17 cellular contexts compared by ENCODE assay signal in the genomic region with DNA sequence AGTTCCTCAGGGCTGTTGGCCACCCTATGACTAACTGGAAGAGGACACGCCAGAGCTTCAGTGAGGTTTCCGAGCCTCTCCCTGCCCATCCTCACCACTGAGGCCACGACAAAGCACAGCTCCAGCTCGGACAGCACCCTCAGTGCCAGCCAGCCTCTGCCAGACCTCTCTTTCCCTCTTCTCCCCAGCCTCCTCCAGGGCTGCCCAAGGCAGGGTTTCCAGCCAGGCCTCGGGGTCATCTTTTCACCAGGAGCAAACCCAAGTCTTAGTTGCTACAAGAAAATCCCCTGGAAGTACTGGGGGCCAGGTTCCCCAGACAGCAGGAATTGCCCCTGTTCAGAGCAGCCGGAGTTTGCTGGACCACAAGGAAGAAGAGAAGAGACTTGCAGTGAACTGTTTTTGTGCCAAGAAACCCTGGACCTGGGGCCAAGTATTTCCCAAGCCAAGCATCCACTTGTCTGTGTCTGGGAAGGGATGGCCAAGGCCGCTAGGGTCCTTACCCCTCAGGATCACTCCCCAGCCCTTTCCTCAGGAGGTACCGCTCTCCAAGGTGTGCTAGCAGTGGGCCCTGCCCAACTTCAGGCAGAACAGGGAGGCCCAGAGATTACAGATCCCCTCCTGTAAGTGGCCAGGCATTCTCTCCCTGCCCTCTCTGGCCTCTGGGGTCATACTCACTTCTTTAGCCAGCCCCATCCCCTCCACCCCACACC. TPM values are rescaled to one million over a fixed set of nuclear protein-coding genes. Genes with fewer than 3 reads are reported as not detected.
DNase-seq lines count a peak whose midpoint lies in the region; ATAC-seq and TF ChIP-seq lines count a peak whose summit lies in the region.
"Had no signal": no experiment of that assay in that cellular context is flagged by ENCODE, and none has a peak within 500 bp of the region (broad histone marks: within the 10 kb centered on the region; RNA-seq: fewer than 3 reads in every experiment).

No MANE protein-coding gene starts in this region.

- H3K4me3 Mint-ChIP-seq in stimulated activated naive CD8-positive, alpha-beta T cell treated with anti-CD3 and anti-CD28 coated beads, Interleukin-15, amount 100 ng/mL, for 72 hours, result no peak overlapping the region
- H3K4me3 Mint-ChIP-seq: activated CD4-positive, alpha-beta memory T cell treated with anti-CD3 and anti-CD28 coated beads for 36 hours; activated T-helper 1 cell treated with anti-CD3 and anti-CD28 coated beads, Interleukin-12 subunit alpha, Interleukin-12 subunit beta, Interleukin-2, Interleukin-4 antibody, amounts not matched to agents 30 ng/mL and 10 ng/mL and 1 ng/mL, durations not matched to agents 14 hours and 24 hours and 36 hours; effector memory CD8-positive, alpha-beta T cell; H9; natural killer cell treated with Interleukin-12 subunit alpha and Interleukin-12 subunit beta and Interleukin-15 and Interleukin-18, amount 100 ng/mL, for 72 hours; T-helper 17 cell had no signal

- no peak overlapping the region for H3K4me3 ChIP-seq in right lobe of liver
- H3K4me3 ChIP-seq: K562 had no signal

- TF ChIP-seq CTCF in right lobe of liver (IDR thresholded peaks at IDR 0.05), result no peak

- no peaks in the 10 kb centered on the region for H3K27me3 Mint-ChIP-seq in stimulated activated naive CD8-positive, alpha-beta T cell treated with anti-CD3 and anti-CD28 coated beads, Interleukin-15, amount 100 ng/mL, for 72 hours
- H3K27me3 Mint-ChIP-seq: activated CD4-positive, alpha-beta memory T cell treated with anti-CD3 and anti-CD28 coated beads for 36 hours; CD4-positive, alpha-beta memory T cell; effector memory CD8-positive, alpha-beta T cell; natural killer cell treated with Interleukin-12 subunit alpha and Interleukin-12 subunit beta and Interleukin-15 and Interleukin-18, amount 100 ng/mL, for 72 hours; T-helper 17 cell had no signal

- H3K27ac Mint-ChIP-seq in stimulated activated naive CD8-positive, alpha-beta T cell treated with anti-CD3 and anti-CD28 coated beads, Interleukin-15, amount 100 ng/mL, for 72 hours, result peak overlapping the region; percentile 56 to 64
- H3K27ac Mint-ChIP-seq: activated CD4-positive, alpha-beta memory T cell treated with anti-CD3 and anti-CD28 coated beads for 36 hours; activated T-helper 1 cell treated with anti-CD3 and anti-CD28 coated beads, Interleukin-12 subunit alpha, Interleukin-12 subunit beta, Interleukin-2, Interleukin-4 antibody, amounts not matched to agents 30 ng/mL and 10 ng/mL and 1 ng/mL, durations not matched to agents 14 hours and 24 hours and 36 hours; natural killer cell treated with Interleukin-12 subunit alpha and Interleukin-12 subunit beta and Interleukin-15 and Interleukin-18, amount 100 ng/mL, for 72 hours; T-helper 17 cell had no signal

- no peaks in the 10 kb centered on the region for H3K4me1 ChIP-seq in right lobe of liver

- no peaks in the 10 kb centered on the region for H3K9me3 ChIP-seq in right lobe of liver

- peaks cover 0 to 36% (median 10%) of the 10 kb centered on the region in 4 donors for H3K36me3 ChIP-seq in right lobe of liver

- intact Hi-C loops in right lobe of liver (cut with DNase I), result no loop called here

- WGBS in right lobe of liver (ENCODE audit: insufficient coverage, low coverage, low lambda C conversion rate, missing lambda C conversion rate), result 84% methylated on average over 6 of the region's 8 CpGs

- DNase-seq in stimulated activated naive CD8-positive, alpha-beta T cell treated with anti-CD3 and anti-CD28 coated beads, Interleukin-15, amount 100 ng/mL, for 72 hours, result no peak
- no peak for DNase-seq in stimulated activated naive CD8-positive, alpha-beta T cell treated with anti-CD3 and anti-CD28 coated beads, Interleukin-15, Interleukin-2, amounts not matched to agents 100 U/mL and 50 U/mL, for 24 hours
- DNase-seq in right lobe of liver (peak in 2 of 3 donors; percentile 22 to 37), pons (ENCODE audit: low spot score) (no peak), superior temporal gyrus (ENCODE audit: extremely low spot score) (no peak)
- DNase-seq in central memory CD4-positive, alpha-beta T cell, result no peak
- DNase-seq: activated CD4-positive, alpha-beta memory T cell treated with anti-CD3 and anti-CD28 coated beads for 36 hours; CD4-positive, alpha-beta memory T cell; DND-41; effector memory CD8-positive, alpha-beta T cell; H9; mesendoderm; NCI-H524; T-helper 17 cell had no signal

- H3K4me1 Mint-ChIP-seq in stimulated activated naive CD8-positive, alpha-beta T cell treated with anti-CD3 and anti-CD28 coated beads, Interleukin-15, amount 100 ng/mL, for 72 hours, result no peaks in the 10 kb centered on the region

- H3K27me3 ChIP-seq in right lobe of liver, result no peaks in the 10 kb centered on the region

- TF ChIP-seq POLR2A in right lobe of liver (IDR thresholded peaks at IDR 0.05), result no peak

- no peak for ATAC-seq in stimulated activated naive CD8-positive, alpha-beta T cell treated with anti-CD3 and anti-CD28 coated beads, Interleukin-15, amount 100 ng/mL, for 72 hours
- no peak for ATAC-seq in stimulated activated naive CD8-positive, alpha-beta T cell treated with anti-CD3 and anti-CD28 coated beads, Interleukin-15, Interleukin-2, amounts not matched to agents 100 U/mL and 50 U/mL, for 24 hours
- peak in 2 of 4 donors; percentile 16 to 23 for ATAC-seq in right lobe of liver
- ATAC-seq: effector memory CD8-positive, alpha-beta T cell; K562; natural killer cell treated with Interleukin-12 subunit alpha and Interleukin-12 subunit beta and Interleukin-15 and Interleukin-18, amount 100 ng/mL, for 72 hours; T-helper 17 cell had no signal

- H3K27ac ChIP-seq in right lobe of liver, result no peak overlapping the region

- no peaks in the 10 kb centered on the region for H3K9me3 Mint-ChIP-seq in stimulated activated naive CD8-positive, alpha-beta T cell treated with anti-CD3 and anti-CD28 coated beads, Interleukin-15, amount 100 ng/mL, for 72 hours
- H3K9me3 Mint-ChIP-seq: activated CD4-positive, alpha-beta memory T cell treated with anti-CD3 and anti-CD28 coated beads for 36 hours; activated T-helper 1 cell treated with anti-CD3 and anti-CD28 coated beads, Interleukin-12 subunit alpha, Interleukin-12 subunit beta, Interleukin-2, Interleukin-4 antibody, amounts not matched to agents 30 ng/mL and 10 ng/mL and 1 ng/mL, durations not matched to agents 14 hours and 24 hours and 36 hours; CD4-positive, alpha-beta memory T cell; effector memory CD8-positive, alpha-beta T cell; H9; natural killer cell treated with Interleukin-12 subunit alpha and Interleukin-12 subunit beta and Interleukin-15 and Interleukin-18, amount 100 ng/mL, for 72 hours had no signal

RNA-seq across cellular contexts. Expression of a gene that starts 41.6 kb away (rescaled TPM):
- total RNA-seq in right lobe of liver, result 1 to 10 TPM; 1.5 to 3.1 (median 2.4) TPM

RNA-seq across cellular contexts. Expression of a gene that starts 41.7 kb away (rescaled TPM):
- 10 to 100 TPM; 24.2 to 40.2 (median 28.7) TPM for total RNA-seq in right lobe of liver

RNA-seq across cellular contexts. Expression of a gene that starts 56.5 kb away (rescaled TPM):
- total RNA-seq in right lobe of liver, result 10 to 100 TPM; 26.9 to 33.9 (median 30.5) TPM

Comparison
In these comparisons a context has a peak if more than half of its experiments do, and no peak if none do; other contexts are left out.
1. DNase-seq: peak in right lobe of liver (2 of 3); none in stimulated activated naive CD8-positive, alpha-beta T cell treated with anti-CD3 and anti-CD28 coated beads, Interleukin-15, amount 100 ng/mL, for 72 hours (0 of 2), stimulated activated naive CD8-positive, alpha-beta T cell treated with anti-CD3 and anti-CD28 coated beads, Interleukin-15, Interleukin-2, amounts not matched to agents 100 U/mL and 50 U/mL, for 24 hours (single experiment), pons (single experiment), central memory CD4-positive, alpha-beta T cell (single experiment) and superior temporal gyrus (single experiment).